ENCODE assay signal across 4 cellular contexts in genomic region chr18:58811859-58812258, GRCh38. TPM values are rescaled to one million over a fixed set of nuclear protein-coding genes. Genes with fewer than 3 reads are reported as not detected.
DNase-seq lines count a peak whose midpoint lies in the region; ATAC-seq, FAIRE-seq and TF ChIP-seq lines count a peak whose summit lies in the region.
"Not testable (repeated sequence)": the region's sequence is repeated elsewhere in the genome, so short reads cannot be mapped to it uniquely, and the experiment has no call there.

No MANE protein-coding gene starts in this region.

- not testable (repeated sequence) for H3K27ac ChIP-seq in K562 (ENCODE audit: extremely low read depth, low read depth, low read length)
- peak overlapping the region; percentile 72 to 89 for H3K27ac ChIP-seq in prostate gland

- not testable (repeated sequence) for H3K36me3 ChIP-seq in K562 (ENCODE audit: control insufficient read depth, insufficient read depth, low read length); prostate gland

- intact Hi-C loops in K562 (cut with micrococcal nuclease); prostate gland (cut with DNase I): not testable (repeated sequence)

- H2AFZ ChIP-seq in K562 (ENCODE audit: low read depth, low read length): not testable (repeated sequence)

- POLR2A ChIA-PET in K562 (lab: Yijun Ruan, JAX): interaction anchor here (0.8 kb wide), 1 partner anchor 230 kb away, joined by 3 read pairs; no protein-coding TSS in a partner anchor

- TF ChIP-seq CTCF in K562 (IDR thresholded peaks at IDR 0.05 in 2 of 3, conservative IDR thresholded peaks at IDR 0.05 in 1 of 3; ENCODE audit: insufficient read depth in 2 of 3, low read depth in 1 of 3, low read length in 3 of 3); prostate gland (IDR thresholded peaks at IDR 0.05): not testable (repeated sequence)

- not testable (repeated sequence) for FAIRE-seq in K562 (lab: Jason Lieb, UNC)

- H4K20me1 ChIP-seq in K562 (replicated peaks; ENCODE audit: control insufficient read depth, insufficient read depth, low read length): not testable (repeated sequence)

- not testable (repeated sequence) for H3K9me3 ChIP-seq in K562 (replicated peaks; ENCODE audit: control insufficient read depth, insufficient read depth, low read depth, low read length); prostate gland

- WGBS in K562 (ENCODE audit: insufficient coverage, low coverage, missing lambda C conversion rate): 0% methylated on average over 4 of the region's 13 CpGs
- WGBS in prostate gland: 95% methylated on average over 13 of the region's 13 CpGs

- not testable (repeated sequence) for H3K4me2 ChIP-seq in K562 (ENCODE audit: insufficient read depth, low read length)

- H3K4me3 ChIP-seq in K562, prostate gland: not testable (repeated sequence)

- TF ChIP-seq RAD21 in K562 (CRISPR knock-in tag; conservative IDR thresholded peaks at IDR 0.05 in 1 of 2, IDR thresholded peaks at IDR 0.05 in 1 of 2): not testable (repeated sequence)

- CTCF ChIA-PET in K562 (lab: Yijun Ruan, JAX; ENCODE audit: low intra/inter-chr PET ratio): not testable (repeated sequence)

- H3K4me1 ChIP-seq in K562 (replicated peaks in 1 of 2; ENCODE audit: control insufficient read depth in 2 of 2, insufficient read depth in 2 of 2, low read length in 2 of 2); prostate gland (replicated peaks): not testable (repeated sequence)

- not testable (repeated sequence) for TF ChIP-seq POLR2A in K562 (conservative IDR thresholded peaks at IDR 0.05); prostate gland (IDR thresholded peaks at IDR 0.05)

- not testable (repeated sequence) for BruUV-seq in K562 (replicated peaks; lab: Mats Ljungman, UMichigan)

- in situ Hi-C loops in K562 (cut with MboI): not testable (repeated sequence)

- H3K9me1 ChIP-seq in K562 (ENCODE audit: control insufficient read depth, insufficient read depth, low read length): not testable (repeated sequence)

- not testable (repeated sequence) for TF ChIP-seq EP300 in K562 (IDR thresholded peaks at IDR 0.05; ENCODE audit: low read length)

- DNase-seq in DMS53 (lab: John Stamatoyannopoulos, UW) (peak; percentile 95), NCI-H69 (lab: John Stamatoyannopoulos, UW) (peak; percentile 48)
- not testable (repeated sequence) for DNase-seq in K562 (ENCODE audit: extremely low read depth in 1 of 4, low spot score in 3 of 4); prostate gland (ENCODE audit: low spot score)

- not testable (repeated sequence) for ATAC-seq in K562

- not testable (repeated sequence) for H3K27me3 ChIP-seq in K562 (ENCODE audit: control insufficient read depth in 2 of 2, insufficient read depth in 2 of 2, low read length in 2 of 2); prostate gland (replicated peaks; ENCODE audit: insufficient read depth)

- H3K9ac ChIP-seq in K562 (ENCODE audit: insufficient read depth in 1 of 2, low read depth in 2 of 2, low read length in 2 of 2): not testable (repeated sequence)

- H3K79me2 ChIP-seq in K562 (ENCODE audit: control insufficient read depth, insufficient read depth, low read length): not testable (repeated sequence)

TF ChIP-seq in K562, 482 proteins besides CTCF, POLR2A, EP300 and RAD21:
- TF ChIP-seq NFIC (IDR thresholded peaks at IDR 0.05): 0 out of 2 replicates have a peak, but pooled peaks have one; percentile 29

RNA-seq across cellular contexts. Expression of gene ZNF532, which starts 52.8 kb away (rescaled TPM):
- not detected in 2 replicates for total RNA-seq in K562 (2011; cell fraction: chromatin; rRNA removed; ENCODE audit: low replicate concordance)
- not detected in 2 replicates for total RNA-seq in K562 (2011; cell fraction: nucleolus; rRNA removed)
- total RNA-seq in K562 (2011; cell fraction: nucleoplasm; rRNA removed): not detected in 2 replicates
- total RNA-seq in K562 (2014; rRNA removed) (not detected in 2 replicates), K562 (2014; rRNA removed; fragmentation: Illumina TruSeq; extraction: Trizol) (not detected in 2 replicates), K562 (2015; rRNA removed; fragmentation: Illumina TruSeq; extraction: Trizol) (not detected in 2 replicates), K562 (2021) (0.42 and 0.47 TPM in 2 replicates), prostate gland (100 to 1,000 TPM; 231 to 299 TPM)
- polyA plus RNA-seq in K562 (2011; rRNA removed) (not detected in 2 replicates), K562 (2014; fragmentation: Illumina TruSeq; extraction: Trizol) (not detected in 2 replicates), K562 (2014; fragmentation: Nextera tagmentation; extraction: Ambion mirVana) (not detected), K562 (2014; rRNA removed) (not detected in 2 replicates)
- polyA plus RNA-seq in K562 (2011; cell fraction: cytosol; rRNA removed): not detected in 2 replicates
- 0.18 TPM in 1 of 2 replicates, not detected in the other for polyA plus RNA-seq in K562 (2011; cell fraction: nucleus; rRNA removed)
- polyA plus RNA-seq in K562 (2012): not detected in 2 replicates
- polyA minus RNA-seq in K562 (2011; rRNA and poly(A)+ RNA removed): 0.03 TPM in 1 of 2 replicates, not detected in the other
- 0.38 TPM in 1 of 2 replicates, not detected in the other for polyA minus RNA-seq in K562 (2011; cell fraction: cytosol; rRNA and poly(A)+ RNA removed)
- polyA minus RNA-seq in K562 (2011; cell fraction: nucleus; rRNA and poly(A)+ RNA removed): not detected in 2 replicates

Comparison
In these comparisons a context has a peak if more than half of its experiments do, and no peak if none do; other contexts are left out.
1. RNA of gene ZNF532, which starts 52.8 kb away (total RNA-seq): 231 to 299 TPM in prostate gland; 0.42 to 0.47 TPM in K562; every median in the first group is over 100 times any median in the second.